ENCODE assay signal across 8 cellular contexts in genomic region chr12:120116792-120117651, GRCh38. TPM values are rescaled to one million over a fixed set of nuclear protein-coding genes. Genes with fewer than 3 reads are reported as not detected.
DNase-seq lines count a peak whose midpoint lies in the region; ATAC-seq and TF ChIP-seq lines count a peak whose summit lies in the region.

No MANE protein-coding gene starts in this region.

- DNase-seq in GM10248 (ENCODE audit: extremely low spot score), result peak; percentile 96
- peak; percentile 85 for DNase-seq in NCI-H1092 treated with DMSO at 0.1 percent for 48 hours (lab: John Stamatoyannopoulos, UW)
- peak; percentile 52 for DNase-seq in SK-N-MC (ENCODE audit: low read depth, low spot score)
- DNase-seq in activated naive CD4-positive, alpha-beta T cell treated with anti-CD3 and anti-CD28 coated beads, Interleukin-2, amount 50 U/mL, for 16 hours, result peak; percentile 96
- peak; percentile 92 for DNase-seq in globus pallidus (ENCODE audit: low spot score)
- DNase-seq in omental fat pad (ENCODE audit: low spot score), result peak; percentile 77

- ATAC-seq in HG02610 (IDR thresholded peaks at IDR 0.05; ENCODE audit: unreplicated experiment), result peak; percentile 33
- peak; percentile 91 for ATAC-seq in omental fat pad (ENCODE audit: low FRiP score)

- peaks cover 5% of the 10 kb centered on the region for H3K36me3 ChIP-seq in SK-N-MC (ENCODE audit: insufficient read depth, low read length)

- TF ChIP-seq CTCF in GM10248 (IDR thresholded peaks at IDR 0.05; ENCODE audit: control extremely low read depth, extremely low read depth, low read depth, missing control alignments), result no peak
- no peak for TF ChIP-seq CTCF in omental fat pad (IDR thresholded peaks at IDR 0.05)

- peak overlapping the region; percentile 89 for H3K9ac ChIP-seq in SK-N-MC (ENCODE audit: insufficient read length)

- POLR2A ChIA-PET in GM10248 (lab: Yijun Ruan, JAX), result interaction anchor here (0.7 to 7.4 kb wide), 6 partner anchors 16 to 1885 kb away, joined by 3 to 97 read pairs (median 4); partner anchors contain the start of genes RNU4-1, RNU4-2 and RPLP0

- H3K9me3 ChIP-seq in SK-N-MC (ENCODE audit: low read depth, low read length), result no peaks in the 10 kb centered on the region

- CTCF ChIA-PET in GM10248 (lab: Yijun Ruan, JAX), result interaction anchor here (1.6 to 2.3 kb wide), 6 partner anchors 10 to 111 kb away, joined by 3 to 12 read pairs (median 7); partner anchors contain the start of gene RPLP0

- H3K4me3 ChIP-seq in SK-N-MC, result peak overlapping the region; percentile 84

- H3K27ac ChIP-seq in SK-N-MC (peak overlapping the region; percentile 42; the same call in 1 of the 2 replicates), temporal lobe (ENCODE audit: low read depth, low read length) (peak overlapping the region; percentile 75)

RNA-seq across cellular contexts. Expression of gene RAB35, which starts 0.5 kb away (rescaled TPM):
- total RNA-seq in omental fat pad (10 to 100 TPM; 22.4 to 36.1 (median 25.9) TPM), temporal lobe (28.8 TPM)

Comparison
In these comparisons a context has a peak if more than half of its experiments do, and no peak if none do; other contexts are left out.
1. Peak in every context shown above with its lines: DNase-seq, ATAC-seq, H3K4me3 ChIP-seq and H3K27ac ChIP-seq.